In the genomic region with DNA sequence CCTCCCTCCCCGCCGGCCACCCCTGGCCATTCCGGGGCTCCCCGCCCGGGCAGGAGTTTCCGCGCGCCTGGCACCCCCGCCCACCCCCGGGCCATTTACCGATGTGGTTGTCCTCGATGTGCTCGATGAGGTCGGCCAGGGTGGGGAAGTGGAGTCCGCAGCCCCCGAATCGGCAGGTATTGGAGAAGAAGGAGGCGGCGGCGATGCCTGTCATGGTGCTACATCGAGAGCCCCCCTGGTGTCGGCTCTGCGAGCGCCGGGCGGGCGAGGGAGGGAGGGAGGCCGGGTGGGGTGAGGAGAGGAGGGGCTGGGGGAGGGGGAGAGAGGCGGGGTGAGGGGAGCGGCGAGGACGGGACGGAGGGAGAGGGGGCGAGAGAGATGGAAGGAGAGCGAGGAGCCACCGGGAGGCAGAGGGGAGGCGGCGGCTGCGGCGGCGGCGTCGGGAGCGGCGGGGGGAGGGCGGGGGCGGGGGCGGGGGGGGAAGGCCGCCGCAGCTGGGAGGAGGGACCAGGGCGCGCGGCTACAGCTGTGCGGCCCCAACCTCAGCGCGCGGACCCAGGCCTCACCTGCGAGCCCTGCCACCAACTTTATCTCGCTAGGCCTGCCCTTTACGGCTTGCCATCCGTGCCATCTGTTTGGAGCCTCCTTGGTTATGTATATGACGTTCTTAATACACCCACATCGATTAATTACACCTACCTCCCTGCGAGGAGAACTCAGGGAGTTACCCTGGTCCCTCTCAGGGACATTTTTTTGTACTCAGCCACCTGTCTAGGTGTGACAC, we compare ENCODE assay signal across 8 cellular contexts. TPM values are rescaled to one million over a fixed set of nuclear protein-coding genes. Genes with fewer than 3 reads are reported as not detected.
DNase-seq lines count a peak whose midpoint lies in the region; TF ChIP-seq lines count a peak whose summit lies in the region.

Gene JAZF1 (minus strand): TSS at position 432 of the 784 bp plus-strand sequence.

- peak within 1 kb of the TSS in 1 of 2 experiments; percentile 62 for H3K4ac ChIP-seq in mesenchymal stem cell (ENCODE audit: low read depth in 1 of 2, low read length in 2 of 2)

- DNase-seq in NCI-H2081 (lab: John Stamatoyannopoulos, UW) (peak; percentile 75 to 83), NCI-H2081 treated with DMSO at 0.1 percent for 48 hours (lab: John Stamatoyannopoulos, UW) (no peak), NCI-H526 treated with DMSO at 0.1 percent for 48 hours (lab: John Stamatoyannopoulos, UW) (peak; percentile 51), endodermal cell (peak; percentile 90), mesenchymal stem cell (peak; percentile 65), SKM-1 treated with dmso at 0.1 percent for 144 hours (lab: John Stamatoyannopoulos, UW; ENCODE audit: unreplicated experiment) (no peak)
- DNase-seq in activated CD8-positive, alpha-beta memory T cell treated with anti-CD3 and anti-CD28 coated beads, Interleukin-2, amount 50 U/mL, for 4 hours, result peak; percentile 56
- peak; percentile 58 for DNase-seq in stimulated activated CD8-positive, alpha-beta memory T cell treated with anti-CD3 and anti-CD28 coated beads, Interleukin-12 subunit alpha, Interleukin-12 subunit beta, amount 100 ng/mL, for 4 hours (ENCODE audit: low read depth)

- peak within 1 kb of the TSS; percentile 76 for H3K4me3 Mint-ChIP-seq in endodermal cell

- H2BK5ac ChIP-seq in mesenchymal stem cell (ENCODE audit: low read depth, low read length, poor library complexity, severe bottlenecking), result no peak within 1 kb of the TSS

- no peak within 1 kb of the TSS for H2AK5ac ChIP-seq in mesenchymal stem cell (ENCODE audit: low read length, severe bottlenecking)

- H2BK15ac ChIP-seq in mesenchymal stem cell (ENCODE audit: low read depth, poor library complexity, severe bottlenecking), result peak within 1 kb of the TSS; percentile 19

- peaks cover 28% of the 10 kb centered on the region for H3K27me3 Mint-ChIP-seq in endodermal cell (ENCODE audit: insufficient read depth)

- peak within 1 kb of the TSS; percentile 78 to 87 for H3K14ac ChIP-seq in mesenchymal stem cell (ENCODE audit: low read length in 2 of 2)

- H3K4me3 ChIP-seq in endodermal cell (ENCODE audit: low read length), result peak within 1 kb of the TSS; percentile 78
- H3K4me3 ChIP-seq in mesenchymal stem cell (ENCODE audit: insufficient read depth in 1 of 2, low read depth in 1 of 2, low read length in 2 of 2), result peak within 1 kb of the TSS; percentile 68 to 84

- H3K4me2 ChIP-seq in mesenchymal stem cell (ENCODE audit: low read length, poor library complexity, severe bottlenecking), result peak within 1 kb of the TSS; percentile 87

- peaks cover 32% of the 10 kb centered on the region for H3K27me3 ChIP-seq in endodermal cell (ENCODE audit: control insufficient read depth, insufficient read depth, low read length, poor library complexity, severe bottlenecking)
- H3K27me3 ChIP-seq in mesenchymal stem cell (ENCODE audit: control insufficient read depth in 1 of 2, insufficient read depth in 1 of 2, low read length in 2 of 2), result no peaks in the 10 kb centered on the region

- H3K27ac ChIP-seq in endodermal cell (ENCODE audit: low read depth, low read length), result no peak within 1 kb of the TSS
- H3K27ac ChIP-seq in mesenchymal stem cell (ENCODE audit: low read length, poor library complexity, severe bottlenecking), result no peak within 1 kb of the TSS

- H3K36me3 Mint-ChIP-seq in endodermal cell (ENCODE audit: low read depth), result no peaks in the 10 kb centered on the region

- H2BK12ac ChIP-seq in mesenchymal stem cell (ENCODE audit: low read length in 2 of 2), result peak within 1 kb of the TSS in 1 of 2 experiments; percentile 10

- peaks cover 12% of the 10 kb centered on the region for H3K4me1 ChIP-seq in endodermal cell (ENCODE audit: control insufficient read depth, insufficient read depth, low read length)
- H3K4me1 ChIP-seq in mesenchymal stem cell (ENCODE audit: control insufficient read depth, insufficient read depth, low read depth, low read length), result peaks cover 9% of the 10 kb centered on the region

- peak within 1 kb of the TSS; percentile 96 for H2BK120ac ChIP-seq in mesenchymal stem cell (ENCODE audit: low read depth, low read length)

- H3K9ac ChIP-seq in endodermal cell (ENCODE audit: extremely low read depth, low read length, poor library complexity, severe bottlenecking) (no peak within 1 kb of the TSS), mesenchymal stem cell (ENCODE audit: low read length) (peak within 1 kb of the TSS; percentile 90)

- peak within 1 kb of the TSS; percentile 69 to 73 for H3K18ac ChIP-seq in mesenchymal stem cell (ENCODE audit: low read depth in 1 of 2, low read length in 2 of 2)

- peak within 1 kb of the TSS; percentile 75 for H2AFZ ChIP-seq in mesenchymal stem cell (ENCODE audit: low read depth, low read length)

- no peaks in the 10 kb centered on the region for H3K79me1 ChIP-seq in mesenchymal stem cell (replicated peaks; ENCODE audit: low read length, poor library complexity, severe bottlenecking)

- TF ChIP-seq CTCF in endodermal cell (conservative IDR thresholded peaks at IDR 0.05), result no peak

- H3K23ac ChIP-seq in mesenchymal stem cell (ENCODE audit: low read length in 2 of 2), result no peak within 1 kb of the TSS

- H3K27ac Mint-ChIP-seq in endodermal cell, result peak within 1 kb of the TSS; percentile 58

- H4K8ac ChIP-seq in mesenchymal stem cell (ENCODE audit: low read length), result no peak within 1 kb of the TSS

- peaks cover 37% of the 10 kb centered on the region for H3K4me1 Mint-ChIP-seq in endodermal cell

- H3K36me3 ChIP-seq in endodermal cell (ENCODE audit: control insufficient read depth, insufficient read depth, low read length) (no peaks in the 10 kb centered on the region), mesenchymal stem cell (ENCODE audit: control insufficient read depth in 1 of 2, insufficient read depth in 2 of 2, low read depth in 1 of 2, low read length in 2 of 2) (no peaks in the 10 kb centered on the region)

- H4K91ac ChIP-seq in mesenchymal stem cell (ENCODE audit: low read length), result no peak within 1 kb of the TSS

- no peaks in the 10 kb centered on the region for H3K9me3 Mint-ChIP-seq in endodermal cell

- H3K9me3 ChIP-seq in endodermal cell (ENCODE audit: control insufficient read depth, low read length) (no peaks in the 10 kb centered on the region), mesenchymal stem cell (ENCODE audit: control insufficient read depth, low read length) (no peaks in the 10 kb centered on the region)

- WGBS in endodermal cell (ENCODE audit: insufficient coverage in 1 of 2, insufficient read length in 1 of 2), 2 experiments, result 2 to 8% methylated on average over 8 to 51 of the region's 64 CpGs
- WGBS in mesenchymal stem cell, result 1% methylated on average over 35 of the region's 64 CpGs

RNA-seq across cellular contexts. Expression of gene JAZF1, which starts in this region (rescaled TPM):
- 10 to 100 TPM; 18.3 to 33.6 TPM for total RNA-seq in endodermal cell
- polyA plus RNA-seq in endodermal cell (2013, experiment 1 of 2), result 12.5 TPM
- 11.2 TPM for polyA plus RNA-seq in endodermal cell (2013, experiment 2 of 2)
- polyA plus RNA-seq in mesenchymal stem cell (2013, experiment 1 of 2), result 17.2 TPM
- polyA plus RNA-seq in mesenchymal stem cell (2013, experiment 2 of 2), result 18.4 TPM

Comparison
In these comparisons a context has a peak if more than half of its experiments do, and no peak if none do; other contexts are left out.
1. DNase-seq: peak in NCI-H2081 (2 of 2), NCI-H526 treated with DMSO at 0.1 percent for 48 hours (single experiment), activated CD8-positive, alpha-beta memory T cell treated with anti-CD3 and anti-CD28 coated beads, Interleukin-2, amount 50 U/mL, for 4 hours (single experiment), endodermal cell (single experiment), mesenchymal stem cell (single experiment) and stimulated activated CD8-positive, alpha-beta memory T cell treated with anti-CD3 and anti-CD28 coated beads, Interleukin-12 subunit alpha, Interleukin-12 subunit beta, amount 100 ng/mL, for 4 hours (single experiment); none in NCI-H2081 treated with DMSO at 0.1 percent for 48 hours (single experiment) and SKM-1 treated with dmso at 0.1 percent for 144 hours (single experiment).